8 cellular contexts compared by ENCODE assay signal in genomic region chr11:64887757-64888405, GRCh38. TPM values are rescaled to one million over a fixed set of nuclear protein-coding genes. Genes with fewer than 3 reads are reported as not detected.
DNase-seq lines count a peak whose midpoint lies in the region; ATAC-seq and TF ChIP-seq lines count a peak whose summit lies in the region.

No MANE protein-coding gene starts in this region.

- TF ChIP-seq CTCF in vagina (IDR thresholded peaks at IDR 0.05) = peak; percentile 89 to 99 (median 90)

- H3K4me3 ChIP-seq in BLaER1 = peak overlapping the region; percentile 47
- peak overlapping the region; percentile 62 for H3K4me3 ChIP-seq in rectal smooth muscle tissue (ENCODE audit: low read length)
- peak overlapping the region; percentile 15 to 35 for H3K4me3 ChIP-seq in vagina

- peak overlapping the region; percentile 85 for H3K27ac Mint-ChIP-seq in activated naive CD8-positive, alpha-beta T cell

- no peaks in the 10 kb centered on the region for H3K36me3 Mint-ChIP-seq in activated naive CD8-positive, alpha-beta T cell

- H3K9ac ChIP-seq in BLaER1 (peak overlapping the region; percentile 64; the same call in 1 of the 2 replicates), rectal smooth muscle tissue (ENCODE audit: low read length) (no peak overlapping the region)

- peaks cover 26% of the 10 kb centered on the region for H3K4me1 Mint-ChIP-seq in activated naive CD8-positive, alpha-beta T cell (ENCODE audit: low read depth)

- DNase-seq in KBM-7 = peak; percentile 84
- peak; percentile 58 for DNase-seq in SKM-1 (lab: John Stamatoyannopoulos, UW; ENCODE audit: unreplicated experiment)
- DNase-seq in left ventricle myocardium superior = peak; percentile 91
- no peak for DNase-seq in vagina (ENCODE audit: extremely low spot score in 2 of 2)

- H3K27me3 ChIP-seq in BLaER1 = no peaks in the 10 kb centered on the region
- no peaks in the 10 kb centered on the region for H3K27me3 ChIP-seq in rectal smooth muscle tissue (ENCODE audit: control insufficient read depth, insufficient read depth, low read length)
- no peaks in the 10 kb centered on the region for H3K27me3 ChIP-seq in vagina

- H3K9me3 Mint-ChIP-seq in activated naive CD8-positive, alpha-beta T cell (ENCODE audit: low read depth) = no peaks in the 10 kb centered on the region

- H3K27ac ChIP-seq in BLaER1 (peak overlapping the region; percentile 75), rectal smooth muscle tissue (ENCODE audit: low read depth, low read length) (peak overlapping the region; percentile 80), vagina (peak overlapping the region; percentile 22)

- no peaks in the 10 kb centered on the region for H3K27me3 Mint-ChIP-seq in activated naive CD8-positive, alpha-beta T cell

- in situ Hi-C loops in KBM-7 (cut with MboI; ENCODE audit: low pct_unique_long_range_greater_than_20kb, low sequenced_read_pairs) = no loop called here

- TF ChIP-seq POLR2A in vagina (IDR thresholded peaks at IDR 0.05) = no peak

- H3K36me3 ChIP-seq in BLaER1 (no peaks in the 10 kb centered on the region), rectal smooth muscle tissue (ENCODE audit: control insufficient read depth, insufficient read depth, low read length) (peaks cover 9% of the 10 kb centered on the region), vagina (no peaks in the 10 kb centered on the region)

- H3K4me3 Mint-ChIP-seq in activated naive CD8-positive, alpha-beta T cell = peak overlapping the region; percentile 72

- intact Hi-C loops in left ventricle myocardium superior (cut with micrococcal nuclease) (no loop called here), vagina (cut with DNase I) (loop anchor here (2.0 kb wide), 1 partner anchor 43 kb away; the partner anchor contains the start of gene CDC42BPG)

- H3K9me3 ChIP-seq in BLaER1 (no peaks in the 10 kb centered on the region), vagina (no peaks in the 10 kb centered on the region)

- peak; percentile 59 for ATAC-seq in GM19324 (IDR thresholded peaks at IDR 0.05; ENCODE audit: low FRiP score, unreplicated experiment)
- peak; percentile 93 for ATAC-seq in left ventricle myocardium superior

- H4K20me1 ChIP-seq in BLaER1 = no peaks in the 10 kb centered on the region

- peak overlapping the region; percentile 92 for H3K4me2 ChIP-seq in BLaER1

- H3K4me1 ChIP-seq in BLaER1 = peaks cover 91% of the 10 kb centered on the region
- peaks cover 2% of the 10 kb centered on the region for H3K4me1 ChIP-seq in rectal smooth muscle tissue (ENCODE audit: control insufficient read depth, insufficient read depth, low read length)
- H3K4me1 ChIP-seq in vagina = peaks cover 10% of the 10 kb centered on the region

RNA-seq across cellular contexts. Expression of gene EHD1, which starts 9.5 kb away (rescaled TPM):
- 52.5 TPM for total RNA-seq in left ventricle myocardium superior
- total RNA-seq in vagina = 61.6 TPM

RNA-seq across cellular contexts. Expression of gene ATG2A, which starts 29.1 kb away (rescaled TPM):
- total RNA-seq in left ventricle myocardium superior (13.0 TPM), vagina (27.0 TPM)

RNA-seq across cellular contexts. Expression of gene PPP2R5B, which starts 36.6 kb away (rescaled TPM):
- total RNA-seq in left ventricle myocardium superior = 18.4 TPM
- total RNA-seq in vagina = 16.9 TPM

RNA-seq across cellular contexts. Expression of gene CDC42BPG, which starts 43.4 kb away (rescaled TPM):
- total RNA-seq in left ventricle myocardium superior = 0.40 TPM
- total RNA-seq in vagina = 13.0 TPM

RNA-seq across cellular contexts. Expression of gene GPHA2, which starts 47.8 kb away (rescaled TPM):
- total RNA-seq in left ventricle myocardium superior = not detected
- not detected for total RNA-seq in vagina

Comparison
In these comparisons a context has a peak if more than half of its experiments do, and no peak if none do; other contexts are left out.
1. H3K27ac ChIP-seq: peak in every context shown above with its lines; median percentile 80 in rectal smooth muscle tissue; 75 in BLaER1; 22 in vagina.
2. DNase-seq: peak in KBM-7 (single experiment), SKM-1 (single experiment) and left ventricle myocardium superior (single experiment); none in vagina (0 of 2).
3. Peak in every context shown above with its lines, with median percentiles within 50 percentile points of each other: H3K4me3 ChIP-seq.